1 cellular context compared by ENCODE assay signal in genomic region chr12:53221203-53222076, GRCh38.
A peak's percentile ranks its signal among the peaks of the same experiment; 100 is the strongest.
TF ChIP-seq lines count a peak whose summit lies in the region.

No MANE protein-coding gene starts in this region.

TF ChIP-seq in HepG2, 621 proteins besides CTCF, POLR2A, EP300 and RAD21 (continued from another document):
- TF ChIP-seq REL (CRISPR knock-in tag; conservative IDR thresholded peaks at IDR 0.05) (peak; percentile 34; the same call in 1 of the 2 replicates), POGZ (CRISPR knock-in tag; IDR thresholded peaks at IDR 0.05) (0 out of 2 replicates have a peak, but pooled peaks have one; percentile 26), IKZF5 (CRISPR knock-in tag; IDR thresholded peaks at IDR 0.05) (0 out of 2 replicates have a peak, but pooled peaks have one; percentile 6), RFX3 (CRISPR knock-in tag; IDR thresholded peaks at IDR 0.05) (no peak), ZNF280B (CRISPR knock-in tag; IDR thresholded peaks at IDR 0.05; ENCODE audit: borderline replicate concordance) (no peak; the same call in 1 of the 2 replicates), TP53 (CRISPR knock-in tag; conservative IDR thresholded peaks at IDR 0.05) (0 out of 2 replicates have a peak, but pooled peaks have one; percentile 19), TFDP2 (CRISPR knock-in tag; IDR thresholded peaks at IDR 0.05) (no peak), CC2D1A (CRISPR knock-in tag; IDR thresholded peaks at IDR 0.05) (no peak), NFKBIZ (CRISPR knock-in tag; IDR thresholded peaks at IDR 0.05) (peak; percentile 19; the same call in 1 of the 2 replicates), ZNF678 (CRISPR knock-in tag; IDR thresholded peaks at IDR 0.05) (no peak), MAFK (conservative IDR thresholded peaks at IDR 0.05 in 1 of 2, IDR thresholded peaks at IDR 0.05 in 1 of 2; ENCODE audit: low read length in 2 of 2) (no peak), PPARG (CRISPR knock-in tag; conservative IDR thresholded peaks at IDR 0.05) (no peak), E2F1 (CRISPR knock-in tag; IDR thresholded peaks at IDR 0.05) (peak; percentile 50; the same call in 1 of the 2 replicates), THAP8 (CRISPR knock-in tag; IDR thresholded peaks at IDR 0.05; ENCODE audit: borderline replicate concordance) (no peak), MNT (IDR thresholded peaks at IDR 0.05) (no peak), POLR2G (IDR thresholded peaks at IDR 0.05; ENCODE audit: low read depth, low read length) (peak; percentile 70), BORCS8-MEF2B (CRISPR knock-in tag; IDR thresholded peaks at IDR 0.05) (peak; percentile 37; the same call in 1 of the 2 replicates), HNRNPH1 (optimal IDR thresholded peaks at IDR 0.05; ENCODE audit: low read depth, low read length) (no peak), HINFP (CRISPR knock-in tag; IDR thresholded peaks at IDR 0.05; ENCODE audit: low read depth) (no peak), RARG (CRISPR knock-in tag; IDR thresholded peaks at IDR 0.05; ENCODE audit: low read depth) (no peak), FOXO4 (CRISPR knock-in tag; conservative IDR thresholded peaks at IDR 0.05) (no peak), ZNF746 (CRISPR knock-in tag; IDR thresholded peaks at IDR 0.05) (peak; percentile 81), NFIC (IDR thresholded peaks at IDR 0.05; ENCODE audit: low read length) (no peak), HES4 (CRISPR knock-in tag; IDR thresholded peaks at IDR 0.05; ENCODE audit: borderline replicate concordance) (peak; percentile 55; the same call in 1 of the 2 replicates), RELA (CRISPR knock-in tag; IDR thresholded peaks at IDR 0.05) (peak; percentile 47; the same call in 1 of the 2 replicates)
TF ChIP-seq in HepG2: peak in this region for 130.
